In the genomic region with DNA sequence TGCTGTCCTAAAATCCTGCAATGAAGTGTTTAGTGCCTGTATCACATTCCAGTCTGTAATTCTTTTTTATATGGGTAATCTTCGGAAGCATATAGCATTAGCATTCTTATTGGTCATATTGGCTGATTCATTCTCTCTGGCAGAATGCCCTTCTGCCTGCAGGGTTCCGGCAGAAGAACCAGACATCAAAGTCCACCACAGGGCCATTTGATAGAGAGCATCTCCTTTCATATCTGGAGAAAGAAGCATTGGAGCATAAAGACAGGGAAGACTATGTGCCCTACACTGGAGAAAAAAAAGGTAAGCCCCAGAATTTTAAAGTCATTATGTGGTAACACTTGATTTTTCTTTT, we compare ENCODE assay signal across 13 cellular contexts. TPM values are rescaled to one million over a fixed set of nuclear protein-coding genes. Genes with fewer than 3 reads are reported as not detected.
DNase-seq lines count a peak whose midpoint lies in the region; ATAC-seq and TF ChIP-seq lines count a peak whose summit lies in the region.
"Had no signal": no experiment of that assay in that cellular context is flagged by ENCODE, and none has a peak within 500 bp of the region (broad histone marks: within the 10 kb centered on the region; RNA-seq: fewer than 3 reads in every experiment).

No MANE protein-coding gene starts in this region.

- DNase-seq in COLO829 (ENCODE audit: low spot score) (peak; percentile 69), NCI-H69 (lab: John Stamatoyannopoulos, UW) (peak; percentile 61), cardiac fibroblast (ENCODE audit: low read depth in 2 of 2) (peak; percentile 69 to 82), mucosa of gallbladder (ENCODE audit: low spot score) (peak; percentile 69), cerebellar nuclear complex (lab: John Stamatoyannopoulos, UW) (no peak), UCSD-AML1 (lab: John Stamatoyannopoulos, UW; ENCODE audit: unreplicated experiment) (no peak)
- DNase-seq: glutamatergic neuron; GOT3; natural killer cell; NCI-H1436 treated with DMSO at 0.1 percent for 48 hours; stimulated activated CD4-positive, alpha-beta T cell treated with anti-CD3 and anti-CD28 coated beads, Interleukin-4, amount 100 ng/mL, for 4 hours had no signal

- no peak overlapping the region for H3K4me3 ChIP-seq in cardiac fibroblast (replicated peaks in 1 of 2; ENCODE audit: low read depth in 2 of 2, low read length in 2 of 2)

- no peak for TF ChIP-seq CTCF in cardiac fibroblast (IDR thresholded peaks at IDR 0.05; ENCODE audit: low read depth, low read length)

- ATAC-seq in GM19328 (IDR thresholded peaks at IDR 0.05; ENCODE audit: unreplicated experiment): no peak
- ATAC-seq in HG03520 (IDR thresholded peaks at IDR 0.05; ENCODE audit: unreplicated experiment): no peak
- ATAC-seq: natural killer cell had no signal

RNA-seq across cellular contexts. Expression of a gene that starts 39.6 kb away (rescaled TPM):
- total RNA-seq in mucosa of gallbladder: 37.4 TPM

Comparison
In these comparisons a context has a peak if more than half of its experiments do, and no peak if none do; other contexts are left out.
1. DNase-seq: peak in COLO829 (single experiment), NCI-H69 (single experiment), cardiac fibroblast (2 of 2) and mucosa of gallbladder (single experiment); none in cerebellar nuclear complex (0 of 2) and UCSD-AML1 (single experiment).